ENCODE assay signal across 11 cellular contexts in the genomic region with DNA sequence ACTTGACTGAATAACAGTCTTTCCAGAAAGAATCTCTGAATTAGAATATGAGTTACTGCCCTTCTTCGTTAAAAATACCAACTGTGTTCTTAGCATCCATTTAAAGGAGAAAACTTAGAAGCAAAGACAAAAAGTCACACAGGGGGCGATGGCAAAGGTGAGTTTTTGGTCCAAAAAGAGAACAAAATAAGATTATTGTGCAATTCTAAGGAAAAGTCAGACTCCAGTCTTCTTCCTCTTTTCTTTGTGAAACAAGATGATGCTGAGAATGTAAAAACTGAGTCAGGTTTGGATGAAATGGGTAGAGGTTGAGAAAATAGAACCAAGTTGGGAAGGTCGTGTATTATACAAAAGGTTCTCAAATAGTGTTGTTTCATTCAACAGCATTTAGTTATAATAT. TPM values are rescaled to one million over a fixed set of nuclear protein-coding genes. Genes with fewer than 3 reads are reported as not detected.
DNase-seq lines count a peak whose midpoint lies in the region; ATAC-seq and TF ChIP-seq lines count a peak whose summit lies in the region.
"Had no signal": no experiment of that assay in that cellular context is flagged by ENCODE, and none has a peak within 500 bp of the region (broad histone marks: within the 10 kb centered on the region; RNA-seq: fewer than 3 reads in every experiment).

No MANE protein-coding gene starts in this region.

- no peaks in the 10 kb centered on the region for H3K9me3 ChIP-seq in CD4-positive, alpha-beta T cell (ENCODE audit: control insufficient read depth, low read length)
- no peaks in the 10 kb centered on the region for H3K9me3 ChIP-seq in Peyer's patch

- peaks cover 32% of the 10 kb centered on the region for H3K36me3 Mint-ChIP-seq in CD4-positive, alpha-beta T cell (ENCODE audit: low read depth)
- H3K36me3 Mint-ChIP-seq in HFFc6 (ENCODE audit: low read depth) (peaks cover 8% of the 10 kb centered on the region; the same call in 1 of the 2 replicates), naive B cell (peaks cover 8 to 14% of the 10 kb centered on the region in 2 donors)
- peaks cover 21% of the 10 kb centered on the region for H3K36me3 Mint-ChIP-seq in activated CD4-positive, alpha-beta memory T cell treated with anti-CD3 and anti-CD28 coated beads, Interleukin-2, amount 10 ng/mL, durations not matched to agents 7 days and 5 days (ENCODE audit: low read depth)

- TF ChIP-seq CTCF in CD4-positive, alpha-beta T cell (IDR thresholded peaks at IDR 0.05): no peak
- TF ChIP-seq CTCF in HFFc6 (IDR thresholded peaks at IDR 0.05) (no peak), Peyer's patch (IDR thresholded peaks at IDR 0.05) (no peak)

- no peak overlapping the region for H3K4me3 ChIP-seq in Peyer's patch

- TF ChIP-seq POLR2A in Peyer's patch (IDR thresholded peaks at IDR 0.05): no peak

- intact Hi-C loops in CD4-positive, alpha-beta T cell (cut with DNase I, micrococcal nuclease): loop anchor here in 1 of 2 experiments (2.0 to 10.0 kb wide), 3 partner anchors 364 to 1784 kb away; partner anchors contain the start of genes DOP1A, SYNCRIP and UBE3D

- POLR2A ChIA-PET in CD4-positive, alpha-beta T cell (lab: Charles Lee): no interaction called here
- POLR2A ChIA-PET in activated CD4-positive, alpha-beta memory T cell treated with anti-CD3 and anti-CD28 coated beads, Interleukin-2, amount 10 ng/mL, durations not matched to agents 7 days and 5 days (lab: Charles Lee): no interaction called here

- CTCF ChIA-PET in CD4-positive, alpha-beta T cell (lab: Charles Lee): no interaction called here
- CTCF ChIA-PET in activated CD4-positive, alpha-beta memory T cell treated with anti-CD3 and anti-CD28 coated beads, Interleukin-2, amount 10 ng/mL, durations not matched to agents 7 days and 5 days (lab: Charles Lee): interaction anchor here (2.9 kb wide), 1 partner anchor 366 kb away, joined by 20 read pairs; the partner anchor contains the start of gene CEP162

- peaks cover 55% of the 10 kb centered on the region for H3K4me1 Mint-ChIP-seq in CD4-positive, alpha-beta T cell (ENCODE audit: low read depth)
- peaks cover 39% of the 10 kb centered on the region for H3K4me1 Mint-ChIP-seq in HFFc6 (ENCODE audit: low read depth)
- peaks cover 28% of the 10 kb centered on the region for H3K4me1 Mint-ChIP-seq in activated CD4-positive, alpha-beta memory T cell treated with anti-CD3 and anti-CD28 coated beads, Interleukin-2, amount 10 ng/mL, durations not matched to agents 7 days and 5 days
- H3K4me1 Mint-ChIP-seq in naive B cell: peaks cover 40 to 48% (median 40%) of the 10 kb centered on the region in 3 donors

- no peaks in the 10 kb centered on the region for H3K9me3 Mint-ChIP-seq in CD4-positive, alpha-beta T cell
- no peaks in the 10 kb centered on the region for H3K9me3 Mint-ChIP-seq in HFFc6
- no peaks in the 10 kb centered on the region for H3K9me3 Mint-ChIP-seq in activated CD4-positive, alpha-beta memory T cell treated with anti-CD3 and anti-CD28 coated beads, Interleukin-2, amount 10 ng/mL, durations not matched to agents 7 days and 5 days
- no peaks in the 10 kb centered on the region for H3K9me3 Mint-ChIP-seq in naive B cell

- H3K4me3 Mint-ChIP-seq in CD4-positive, alpha-beta T cell: peak overlapping the region; percentile 91
- H3K4me3 Mint-ChIP-seq in HFFc6 (peak overlapping the region; percentile 98), naive B cell (peak overlapping the region; percentile 94 to 100 (median 98))
- peak overlapping the region; percentile 100 for H3K4me3 Mint-ChIP-seq in activated CD4-positive, alpha-beta memory T cell treated with anti-CD3 and anti-CD28 coated beads, Interleukin-2, amount 10 ng/mL, durations not matched to agents 7 days and 5 days

- peaks cover 0 to 19% (median 0%) of the 10 kb centered on the region in 3 donors for H3K36me3 ChIP-seq in Peyer's patch

- H3K27ac Mint-ChIP-seq in CD4-positive, alpha-beta T cell: peak overlapping the region; percentile 78
- no peak overlapping the region; the same call in 1 of the 2 replicates for H3K27ac Mint-ChIP-seq in HFFc6
- no peak overlapping the region for H3K27ac Mint-ChIP-seq in activated CD4-positive, alpha-beta memory T cell treated with anti-CD3 and anti-CD28 coated beads, Interleukin-2, amount 10 ng/mL, durations not matched to agents 7 days and 5 days
- peak overlapping the region in 4 of 6 donors; percentile 5 to 96 (median 8) for H3K27ac Mint-ChIP-seq in naive B cell

- H3K27ac ChIP-seq in CD4-positive, alpha-beta T cell (ENCODE audit: low read depth, low read length): no peak overlapping the region
- no peak overlapping the region for H3K27ac ChIP-seq in Peyer's patch
- H3K27ac ChIP-seq: RWPE1 had no signal

- peaks cover 0 to 14% (median 2%) of the 10 kb centered on the region in 4 donors for H3K4me1 ChIP-seq in Peyer's patch

- no peak for DNase-seq in CD4-positive, alpha-beta T cell
- DNase-seq in HFFc6 (no peak), naive B cell (no peak), COLO668 (lab: John Stamatoyannopoulos, UW; ENCODE audit: unreplicated experiment) (no peak), Peyer's patch (no peak), RPMI8226 (no peak)
- DNase-seq in activated CD4-positive, alpha-beta memory T cell treated with anti-CD3 and anti-CD28 coated beads, Interleukin-2, amount 10 ng/mL, durations not matched to agents 7 days and 5 days: no peak
- DNase-seq: DMS79 treated with DMSO at 0.1 percent for 48 hours, nucleus accumbens had no signal

- no peak for ATAC-seq in CD4-positive, alpha-beta T cell (ENCODE audit: poor library complexity)
- no peak for ATAC-seq in naive B cell (ENCODE audit: low read depth in 2 of 2)
- ATAC-seq in GM21526 (IDR thresholded peaks at IDR 0.05; ENCODE audit: low FRiP score, unreplicated experiment): no peak

- H3K27me3 ChIP-seq in CD4-positive, alpha-beta T cell (ENCODE audit: control insufficient read depth, insufficient read depth, low read length): no peaks in the 10 kb centered on the region
- no peaks in the 10 kb centered on the region for H3K27me3 ChIP-seq in Peyer's patch

- no peaks in the 10 kb centered on the region for H3K27me3 Mint-ChIP-seq in CD4-positive, alpha-beta T cell
- H3K27me3 Mint-ChIP-seq in HFFc6 (ENCODE audit: insufficient read depth) (no peaks in the 10 kb centered on the region), naive B cell (peaks cover 0 to 6% (median 4%) of the 10 kb centered on the region in 3 donors)
- H3K27me3 Mint-ChIP-seq in activated CD4-positive, alpha-beta memory T cell treated with anti-CD3 and anti-CD28 coated beads, Interleukin-2, amount 10 ng/mL, durations not matched to agents 7 days and 5 days: peaks cover 2% of the 10 kb centered on the region

RNA-seq across cellular contexts. Expression of gene CYB5R4, which starts 1.6 kb away (rescaled TPM):
- total RNA-seq in CD4-positive, alpha-beta T cell: 10 to 100 TPM; 15.5 to 16.3 TPM
- total RNA-seq in HFFc6 (2021; fragmentation: NEBNext Ultra II Directional; extraction: Animal tissue kit (Norgen Biotek cat#: 25700)): 10 to 100 TPM; 11.6 to 18.6 (median 16.2) TPM
- total RNA-seq in activated CD4-positive, alpha-beta memory T cell treated with anti-CD3 and anti-CD28 coated beads, Interleukin-2, amount 10 ng/mL, durations not matched to agents 7 days and 5 days: 10 to 100 TPM; 36.0 to 36.1 TPM
- 10 to 100 TPM; 69.3 to 83.5 (median 72.4) TPM for polyA plus RNA-seq in naive B cell (ENCODE audit: low read depth in 6 of 6)
- total RNA-seq in Peyer's patch: 10 to 100 TPM in 2 of 4 donors, 1 to 10 TPM in 2; 5.3 to 16.5 (median 10.6) TPM

RNA-seq across cellular contexts. Expression of gene RIPPLY2, which starts 7.9 kb away (rescaled TPM):
- total RNA-seq in CD4-positive, alpha-beta T cell: not detected
- total RNA-seq in HFFc6 (2021; fragmentation: NEBNext Ultra II Directional; extraction: Animal tissue kit (Norgen Biotek cat#: 25700)): not detected
- not detected for total RNA-seq in activated CD4-positive, alpha-beta memory T cell treated with anti-CD3 and anti-CD28 coated beads, Interleukin-2, amount 10 ng/mL, durations not matched to agents 7 days and 5 days
- polyA plus RNA-seq in naive B cell (ENCODE audit: low read depth in 6 of 6): not detected
- not detected for total RNA-seq in Peyer's patch

Comparison
In these comparisons a context has a peak if more than half of its experiments do, and no peak if none do; other contexts are left out.
1. H3K27ac Mint-ChIP-seq: peak in CD4-positive, alpha-beta T cell (single experiment) and naive B cell (4 of 6); none in HFFc6 (single experiment) and activated CD4-positive, alpha-beta memory T cell treated with anti-CD3 and anti-CD28 coated beads, Interleukin-2, amount 10 ng/mL, durations not matched to agents 7 days and 5 days (single experiment).
2. Peak in every context shown above with its lines, with median percentiles within 50 percentile points of each other: H3K4me3 Mint-ChIP-seq.